ENCODE assay signal across 15 cellular contexts in the genomic region with DNA sequence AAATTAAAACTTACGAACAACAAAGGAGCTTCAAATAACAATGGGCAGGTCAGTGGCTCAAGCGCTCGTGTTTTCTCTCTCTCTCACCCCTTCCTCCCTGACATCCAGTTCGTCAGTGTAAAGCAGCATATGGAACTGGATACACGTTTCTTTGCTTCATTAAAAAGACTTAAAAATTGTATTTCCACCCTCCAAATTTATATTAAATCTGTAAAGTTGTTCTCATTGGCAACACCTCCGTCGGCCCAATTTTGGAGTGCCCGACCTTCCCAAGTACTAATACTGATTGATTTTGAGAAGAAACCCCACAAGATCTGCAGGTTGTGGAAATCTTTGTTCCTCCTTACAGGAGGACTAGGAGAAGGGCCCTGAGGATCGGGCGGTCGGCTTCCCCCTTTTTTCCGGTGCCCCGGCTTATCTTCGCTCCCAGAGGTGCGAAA. TPM values are rescaled to one million over a fixed set of nuclear protein-coding genes. Genes with fewer than 3 reads are reported as not detected.
DNase-seq lines count a peak whose midpoint lies in the region; ATAC-seq and TF ChIP-seq lines count a peak whose summit lies in the region.
"Had no signal": no experiment of that assay in that cellular context is flagged by ENCODE, and none has a peak within 500 bp of the region (broad histone marks: within the 10 kb centered on the region; RNA-seq: fewer than 3 reads in every experiment).

No MANE protein-coding gene starts in this region.

- no peak overlapping the region for H3K9ac ChIP-seq in iPS-18a (ENCODE audit: low read length)

- H3K4me3 ChIP-seq in iPS-18a (ENCODE audit: low read length) (peak overlapping the region; percentile 46), thoracic aorta (peak overlapping the region; percentile 27)
- H3K4me3 ChIP-seq: prostate gland had no signal

- POLR2A ChIA-PET in activated naive CD8-positive, alpha-beta T cell treated with anti-CD3 and anti-CD28 coated beads, Interleukin-2, amount 10 ng/mL, durations not matched to agents 7 days and 5 days (lab: Charles Lee) = no interaction called here

- H3K27me3 ChIP-seq in iPS-18a (ENCODE audit: control insufficient read depth, insufficient read depth, low read length) = peaks cover 100% of the 10 kb centered on the region
- peaks cover 32% of the 10 kb centered on the region for H3K27me3 ChIP-seq in thoracic aorta (replicated peaks; ENCODE audit: insufficient read depth)

- no peak for TF ChIP-seq CTCF in thoracic aorta (IDR thresholded peaks at IDR 0.05)

- H3K27me3 Mint-ChIP-seq in activated naive CD8-positive, alpha-beta T cell treated with anti-CD3 and anti-CD28 coated beads, Interleukin-2, amount 10 ng/mL, durations not matched to agents 7 days and 5 days = peaks cover 88% of the 10 kb centered on the region
- H3K27me3 Mint-ChIP-seq in activated naive CD8-positive, alpha-beta T cell treated with anti-CD3 and anti-CD28 coated beads for 36 hours = peaks cover 94% of the 10 kb centered on the region
- peaks cover 87% of the 10 kb centered on the region for H3K27me3 Mint-ChIP-seq in T-helper 17 cell

- H3K27ac ChIP-seq in iPS-18a (ENCODE audit: low read length) = no peak overlapping the region
- no peak overlapping the region for H3K27ac ChIP-seq in thoracic aorta
- H3K27ac ChIP-seq: prostate gland, RWPE1, tibial nerve had no signal

- H3K4me1 ChIP-seq in iPS-18a (ENCODE audit: control insufficient read depth, low read depth, low read length) (peaks cover 37% of the 10 kb centered on the region), thoracic aorta (ENCODE audit: control insufficient read depth in 1 of 2, low read depth in 2 of 2) (peaks cover 0 to 45% of the 10 kb centered on the region in 2 donors)
- H3K4me1 ChIP-seq: prostate gland had no signal

- no peaks in the 10 kb centered on the region for H3K9me3 ChIP-seq in T-helper 17 cell (ENCODE audit: control insufficient read depth, low read length, poor library complexity, severe bottlenecking)
- no peaks in the 10 kb centered on the region for H3K9me3 ChIP-seq in iPS-18a (ENCODE audit: control insufficient read depth, low read depth, low read length)
- H3K9me3 ChIP-seq in thoracic aorta = no peaks in the 10 kb centered on the region
- H3K9me3 ChIP-seq: prostate gland, tibial nerve had no signal

- peaks cover 52% of the 10 kb centered on the region for H3K4me1 Mint-ChIP-seq in activated naive CD8-positive, alpha-beta T cell treated with anti-CD3 and anti-CD28 coated beads, Interleukin-2, amount 10 ng/mL, durations not matched to agents 7 days and 5 days
- peaks cover 48% of the 10 kb centered on the region for H3K4me1 Mint-ChIP-seq in activated naive CD8-positive, alpha-beta T cell treated with anti-CD3 and anti-CD28 coated beads for 36 hours
- H3K4me1 Mint-ChIP-seq in T-helper 17 cell = peaks cover 35% of the 10 kb centered on the region

- DNase-seq in activated naive CD8-positive, alpha-beta T cell treated with anti-CD3 and anti-CD28 coated beads, Interleukin-2, amount 10 ng/mL, durations not matched to agents 7 days and 5 days = no peak
- DNase-seq in activated naive CD8-positive, alpha-beta T cell treated with anti-CD3 and anti-CD28 coated beads for 36 hours = no peak
- DNase-seq in T-helper 17 cell (no peak), thoracic aorta (ENCODE audit: low spot score) (no peak), NCI-H1694 treated with DMSO at 0.1 percent for 48 hours (lab: John Stamatoyannopoulos, UW) (no peak)
- DNase-seq: activated CD4-positive, CD25-positive, alpha-beta regulatory T cell; activated gamma-delta T cell treated with Interleukin-2 at 50 U/mL for 16 hours; NCI-H187 had no signal

- no peak overlapping the region for H3K27ac Mint-ChIP-seq in activated naive CD8-positive, alpha-beta T cell treated with anti-CD3 and anti-CD28 coated beads, Interleukin-2, amount 10 ng/mL, durations not matched to agents 7 days and 5 days
- H3K27ac Mint-ChIP-seq in activated naive CD8-positive, alpha-beta T cell treated with anti-CD3 and anti-CD28 coated beads for 36 hours = no peak overlapping the region
- no peak overlapping the region for H3K27ac Mint-ChIP-seq in T-helper 17 cell

- H3K4me3 Mint-ChIP-seq in activated naive CD8-positive, alpha-beta T cell treated with anti-CD3 and anti-CD28 coated beads, Interleukin-2, amount 10 ng/mL, durations not matched to agents 7 days and 5 days = peak overlapping the region; percentile 61
- no peak overlapping the region for H3K4me3 Mint-ChIP-seq in activated naive CD8-positive, alpha-beta T cell treated with anti-CD3 and anti-CD28 coated beads for 36 hours
- H3K4me3 Mint-ChIP-seq in T-helper 17 cell = peak overlapping the region; percentile 86

- H3K36me3 ChIP-seq in iPS-18a (ENCODE audit: control insufficient read depth, low read depth, low read length) = no peaks in the 10 kb centered on the region
- no peaks in the 10 kb centered on the region for H3K36me3 ChIP-seq in thoracic aorta
- H3K36me3 ChIP-seq: prostate gland, tibial nerve had no signal

- H3K36me3 Mint-ChIP-seq in activated naive CD8-positive, alpha-beta T cell treated with anti-CD3 and anti-CD28 coated beads, Interleukin-2, amount 10 ng/mL, durations not matched to agents 7 days and 5 days = peaks cover 2% of the 10 kb centered on the region
- H3K36me3 Mint-ChIP-seq in activated naive CD8-positive, alpha-beta T cell treated with anti-CD3 and anti-CD28 coated beads for 36 hours = peaks cover 3% of the 10 kb centered on the region
- H3K36me3 Mint-ChIP-seq in T-helper 17 cell (ENCODE audit: low read depth) = peaks cover 7% of the 10 kb centered on the region

- ATAC-seq in activated naive CD8-positive, alpha-beta T cell treated with anti-CD3 and anti-CD28 coated beads, Interleukin-2, amount 10 ng/mL, durations not matched to agents 7 days and 5 days (ENCODE audit: low read depth) = no peak
- ATAC-seq in T-helper 17 cell (no peak), thoracic aorta (ENCODE audit: insufficient number of reproducible peaks, low FRiP score, low read depth) (no peak), HG03565 (IDR thresholded peaks at IDR 0.05; ENCODE audit: unreplicated experiment) (no peak), GM21619 (IDR thresholded peaks at IDR 0.05; ENCODE audit: unreplicated experiment) (no peak)

- no peaks in the 10 kb centered on the region for H3K9me3 Mint-ChIP-seq in activated naive CD8-positive, alpha-beta T cell treated with anti-CD3 and anti-CD28 coated beads, Interleukin-2, amount 10 ng/mL, durations not matched to agents 7 days and 5 days
- no peaks in the 10 kb centered on the region for H3K9me3 Mint-ChIP-seq in activated naive CD8-positive, alpha-beta T cell treated with anti-CD3 and anti-CD28 coated beads for 36 hours

RNA-seq across cellular contexts. Expression of a gene that starts 2.2 kb away (rescaled TPM):
- total RNA-seq in activated naive CD8-positive, alpha-beta T cell treated with anti-CD3 and anti-CD28 coated beads, Interleukin-2, amount 10 ng/mL, durations not matched to agents 7 days and 5 days = not detected
- not detected for total RNA-seq in activated naive CD8-positive, alpha-beta T cell treated with anti-CD3 and anti-CD28 coated beads for 36 hours
- total RNA-seq in T-helper 17 cell (not detected), thoracic aorta (not detected)
- total RNA-seq: HT-29, tibial nerve had no signal
